14 cellular contexts compared by ENCODE assay signal in genomic region chrX:70592091-70592490, GRCh38.
DNase-seq lines count a peak whose midpoint lies in the region; ATAC-seq and TF ChIP-seq lines count a peak whose summit lies in the region.
"Had no signal": no experiment of that assay in that cellular context is flagged by ENCODE, and none has a peak within 500 bp of the region (broad histone marks: within the 10 kb centered on the region; RNA-seq: fewer than 3 reads in every experiment).

No MANE protein-coding gene starts in this region.

- H3K4me1 ChIP-seq in Panc1 (ENCODE audit: control insufficient read depth, insufficient read depth, low read length): no peaks in the 10 kb centered on the region
- H3K4me1 ChIP-seq: lower lobe of right lung, thyroid gland had no signal

- no peak for TF ChIP-seq CTCF in Panc1 (IDR thresholded peaks at IDR 0.05)

- DNase-seq in activated CD4-positive, CD25-positive, alpha-beta regulatory T cell treated with anti-CD3 and anti-CD28 coated beads, Interleukin-2, amount 50 U/mL, for 72 hours: no peak
- DNase-seq in Panc1 (ENCODE audit: low read depth, low spot score): peak; percentile 2
- peak; percentile 56 for DNase-seq in dedifferentiated amniotic fluid mesenchymal stem cell (ENCODE audit: extremely low spot score)
- DNase-seq in stimulated activated CD4-positive, alpha-beta T cell treated with anti-CD3 and anti-CD28 coated beads, Interleukin-15, amount 100 ng/mL, for 48 hours (ENCODE audit: low read depth in 2 of 2): peak; percentile 15 to 33
- no peak for DNase-seq in NCI-H510A (lab: John Stamatoyannopoulos, UW)
- DNase-seq in NCI-H524 (lab: John Stamatoyannopoulos, UW): no peak
- DNase-seq: H9, lower lobe of right lung, NCI-H526 treated with DMSO at 0.1 percent for 48 hours, thyroid gland, WERI-Rb-1 had no signal

- no peak overlapping the region for H3K27ac ChIP-seq in Panc1 (ENCODE audit: low read length)
- H3K27ac ChIP-seq: lower lobe of right lung, skin epidermis, thyroid gland, WERI-Rb-1 had no signal

- H3K36me3 ChIP-seq in Panc1 (ENCODE audit: control insufficient read depth, insufficient read depth, low read length): no peaks in the 10 kb centered on the region
- H3K36me3 ChIP-seq: lower lobe of right lung, thyroid gland, WERI-Rb-1 had no signal

- no peaks in the 10 kb centered on the region for H3K9me3 ChIP-seq in Panc1 (ENCODE audit: control insufficient read depth, insufficient read depth, low read depth, low read length)
- H3K9me3 ChIP-seq: lower lobe of right lung, thyroid gland had no signal

- H3K27me3 ChIP-seq in Panc1 (ENCODE audit: control insufficient read depth, insufficient read depth, low read length): no peaks in the 10 kb centered on the region
- H3K27me3 ChIP-seq: thyroid gland had no signal

- ATAC-seq in activated CD4-positive, CD25-positive, alpha-beta regulatory T cell treated with anti-CD3 and anti-CD28 coated beads, Interleukin-2, amount 50 U/mL, for 24 hours: peak; percentile 96 to 98
- ATAC-seq in Panc1 (no peak), HG03571 (IDR thresholded peaks at IDR 0.05; ENCODE audit: unreplicated experiment) (no peak)
- ATAC-seq: lower lobe of right lung had no signal

- intact Hi-C loops in Panc1 (cut with micrococcal nuclease; ENCODE audit: unreplicated experiment): no loop called here

- CTCF ChIA-PET in Panc1 (lab: Charles Lee): no interaction called here

- POLR2A ChIA-PET in Panc1 (lab: Charles Lee): no interaction called here

- in situ Hi-C loops in Panc1 (cut with HindIII; ENCODE audit: low pct_unique_long_range_greater_than_20kb, low sequenced_read_pairs): no loop called here

- no peak overlapping the region for H3K4me3 ChIP-seq in Panc1 (ENCODE audit: low read depth in 2 of 2, low read length in 2 of 2)
- H3K4me3 ChIP-seq: lower lobe of right lung, skin epidermis, thyroid gland had no signal

- no TSS peak for BruUV-seq in Panc1 (replicated peaks; lab: Mats Ljungman, UMichigan)

Comparison
In these comparisons a context has a peak if more than half of its experiments do, and no peak if none do; other contexts are left out.
1. ATAC-seq: peak in activated CD4-positive, CD25-positive, alpha-beta regulatory T cell treated with anti-CD3 and anti-CD28 coated beads, Interleukin-2, amount 50 U/mL, for 24 hours (2 of 2); none in Panc1 (single experiment) and HG03571 (single experiment).
2. DNase-seq: peak in Panc1 (single experiment), dedifferentiated amniotic fluid mesenchymal stem cell (single experiment) and stimulated activated CD4-positive, alpha-beta T cell treated with anti-CD3 and anti-CD28 coated beads, Interleukin-15, amount 100 ng/mL, for 48 hours (2 of 2); none in activated CD4-positive, CD25-positive, alpha-beta regulatory T cell treated with anti-CD3 and anti-CD28 coated beads, Interleukin-2, amount 50 U/mL, for 72 hours (single experiment), NCI-H510A (single experiment) and NCI-H524 (0 of 2).